8 cellular contexts compared by ENCODE assay signal in the genomic region with DNA sequence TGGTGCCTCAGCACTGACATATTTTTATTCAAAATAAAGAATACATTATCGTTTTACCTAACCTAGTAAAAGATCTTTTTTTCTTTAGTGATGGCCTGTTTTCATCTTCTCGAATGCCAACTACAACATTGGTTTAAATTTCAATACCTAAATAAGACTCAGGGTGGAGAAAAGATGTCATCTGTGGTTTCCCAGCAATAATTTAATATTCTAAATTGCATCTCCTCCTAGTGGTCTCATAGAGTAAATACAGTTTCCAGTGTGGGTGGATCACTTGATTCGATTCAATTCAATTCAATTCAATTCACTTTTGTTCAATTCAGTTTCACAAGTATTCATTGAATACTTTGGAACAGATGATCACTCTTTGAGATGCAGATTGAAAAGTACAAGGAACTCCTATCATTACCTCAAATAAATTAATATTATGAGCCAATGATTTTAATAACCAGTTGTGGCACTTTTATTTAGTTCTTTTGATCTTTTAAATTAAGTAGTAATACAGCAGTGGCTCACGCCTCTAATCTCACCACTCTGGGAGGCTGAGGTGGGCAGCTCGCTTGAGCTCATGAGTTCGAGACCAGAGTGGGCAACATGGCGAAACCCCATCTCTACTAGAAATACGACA.
DNase-seq lines count a peak whose midpoint lies in the region; ATAC-seq and TF ChIP-seq lines count a peak whose summit lies in the region.

No MANE protein-coding gene starts in this region.

- H3K4me3 Mint-ChIP-seq in nephron progenitor cell, result no peak overlapping the region

- intact Hi-C loops in mammary epithelial cell (cut with micrococcal nuclease), result loop anchor here (1.0 to 10.0 kb wide), 2 partner anchors 429 to 863 kb away; no protein-coding TSS in a partner anchor

- no peak overlapping the region for H2AFZ ChIP-seq in mammary epithelial cell (ENCODE audit: low read depth, low read length)

- no peaks in the 10 kb centered on the region for H3K4me1 ChIP-seq in mammary epithelial cell (ENCODE audit: insufficient read depth, low read length)

- no peak overlapping the region for H3K27ac ChIP-seq in mammary epithelial cell (ENCODE audit: insufficient read depth, low read depth, low read length)

- no TSS peak for BruUV-seq in mammary epithelial cell (replicated peaks; lab: Mats Ljungman, UMichigan)

- H3K4me3 ChIP-seq in mammary epithelial cell (replicated peaks in 1 of 3; ENCODE audit: insufficient read depth in 1 of 3, low read depth in 2 of 3, low read length in 3 of 3), result no peak overlapping the region

- no peak overlapping the region for H3K27ac Mint-ChIP-seq in nephron progenitor cell

- no peaks in the 10 kb centered on the region for H3K36me3 ChIP-seq in mammary epithelial cell (ENCODE audit: insufficient read depth, low read length)

- peaks cover 20% of the 10 kb centered on the region for H3K4me1 Mint-ChIP-seq in nephron progenitor cell

- no peaks in the 10 kb centered on the region for H3K27me3 ChIP-seq in mammary epithelial cell (ENCODE audit: insufficient read depth, low read length)

- in situ Hi-C loops in KBM-7 (cut with MboI; ENCODE audit: low pct_unique_long_range_greater_than_20kb, low sequenced_read_pairs), result no loop called here
- in situ Hi-C loops in mammary epithelial cell (cut with MboI; ENCODE audit: low sequenced_read_pairs in 2 of 2), result loop anchor here (5.0 kb wide), 1 partner anchor 430 kb away; a partner anchor contains a TSS

- peak; percentile 63 to 82 for TF ChIP-seq CTCF in mammary epithelial cell (conservative IDR thresholded peaks at IDR 0.05 in 1 of 2, IDR thresholded peaks at IDR 0.05 in 1 of 2; ENCODE audit: extremely low read depth in 1 of 2, insufficient read depth in 1 of 2, low read depth in 1 of 2, low read length in 2 of 2)
- TF ChIP-seq CTCF in nephron progenitor cell (IDR thresholded peaks at IDR 0.05), result peak; percentile 39

- dilution Hi-C loops in mammary epithelial cell (cut with HindIII; ENCODE audit: low sequenced_read_pairs), result no loop called here

- 49% methylated on average over 8 of the region's 8 CpGs for WGBS in mammary epithelial cell (ENCODE audit: low coverage, missing lambda C conversion rate)

- DNase-seq in EH (ENCODE audit: low read depth) (peak; percentile 47), KBM-7 (peak; percentile 24), mammary epithelial cell (peak; percentile 20), nephron progenitor cell (no peak), NCI-H510A (lab: John Stamatoyannopoulos, UW) (no peak)

- no peaks in the 10 kb centered on the region for H3K79me2 ChIP-seq in mammary epithelial cell (ENCODE audit: insufficient read depth, low read length)

- H3K9me3 ChIP-seq in mammary epithelial cell (replicated peaks; ENCODE audit: insufficient read depth, low read length), result no peaks in the 10 kb centered on the region

- ATAC-seq in GM19395 (IDR thresholded peaks at IDR 0.05; ENCODE audit: unreplicated experiment) (no peak), HG02759 (IDR thresholded peaks at IDR 0.05; ENCODE audit: unreplicated experiment) (no peak), HG03045 (IDR thresholded peaks at IDR 0.05; ENCODE audit: unreplicated experiment) (no peak)

- H4K20me1 ChIP-seq in mammary epithelial cell (ENCODE audit: insufficient read depth, low read length), result no peaks in the 10 kb centered on the region

- H3K9ac ChIP-seq in mammary epithelial cell (ENCODE audit: insufficient read depth, low read length), result no peak overlapping the region

- peaks cover 29% of the 10 kb centered on the region for H3K9me3 Mint-ChIP-seq in nephron progenitor cell

- H3K4me2 ChIP-seq in mammary epithelial cell (ENCODE audit: insufficient read depth, low read depth, low read length), result no peak overlapping the region

- CTCF ChIA-PET in mammary epithelial cell (lab: Charles Lee; ENCODE audit: low non-redundant PET), result no interaction called here

- peaks cover 5% of the 10 kb centered on the region for H3K36me3 Mint-ChIP-seq in nephron progenitor cell (ENCODE audit: low read depth)

- H3K27me3 Mint-ChIP-seq in nephron progenitor cell (ENCODE audit: low read depth, poor library complexity), result no peaks in the 10 kb centered on the region

Comparison
In these comparisons a context has a peak if more than half of its experiments do, and no peak if none do; other contexts are left out.
1. DNase-seq: peak in EH (single experiment), KBM-7 (single experiment) and mammary epithelial cell (single experiment); none in nephron progenitor cell (single experiment) and NCI-H510A (single experiment).